In genomic region chr17:2022647-2023046, GRCh38 we compare ENCODE assay signal across 1 cellular context.
TF ChIP-seq lines count a peak whose summit lies in the region.

No MANE protein-coding gene starts in this region.

TF ChIP-seq in H1, 55 proteins besides CTCF, POLR2A, EP300 and RAD21:
- peak; percentile 29 for TF ChIP-seq EZH2 (IDR thresholded peaks at IDR 0.05; ENCODE audit: low read depth, low read length, severe bottlenecking)
- no peak for TF ChIP-seq JUND (IDR thresholded peaks at IDR 0.05; ENCODE audit: low read length)
TF ChIP-seq in H1: peak in this region for 1.
